ENCODE assay signal across 1 cellular context in the genomic region with DNA sequence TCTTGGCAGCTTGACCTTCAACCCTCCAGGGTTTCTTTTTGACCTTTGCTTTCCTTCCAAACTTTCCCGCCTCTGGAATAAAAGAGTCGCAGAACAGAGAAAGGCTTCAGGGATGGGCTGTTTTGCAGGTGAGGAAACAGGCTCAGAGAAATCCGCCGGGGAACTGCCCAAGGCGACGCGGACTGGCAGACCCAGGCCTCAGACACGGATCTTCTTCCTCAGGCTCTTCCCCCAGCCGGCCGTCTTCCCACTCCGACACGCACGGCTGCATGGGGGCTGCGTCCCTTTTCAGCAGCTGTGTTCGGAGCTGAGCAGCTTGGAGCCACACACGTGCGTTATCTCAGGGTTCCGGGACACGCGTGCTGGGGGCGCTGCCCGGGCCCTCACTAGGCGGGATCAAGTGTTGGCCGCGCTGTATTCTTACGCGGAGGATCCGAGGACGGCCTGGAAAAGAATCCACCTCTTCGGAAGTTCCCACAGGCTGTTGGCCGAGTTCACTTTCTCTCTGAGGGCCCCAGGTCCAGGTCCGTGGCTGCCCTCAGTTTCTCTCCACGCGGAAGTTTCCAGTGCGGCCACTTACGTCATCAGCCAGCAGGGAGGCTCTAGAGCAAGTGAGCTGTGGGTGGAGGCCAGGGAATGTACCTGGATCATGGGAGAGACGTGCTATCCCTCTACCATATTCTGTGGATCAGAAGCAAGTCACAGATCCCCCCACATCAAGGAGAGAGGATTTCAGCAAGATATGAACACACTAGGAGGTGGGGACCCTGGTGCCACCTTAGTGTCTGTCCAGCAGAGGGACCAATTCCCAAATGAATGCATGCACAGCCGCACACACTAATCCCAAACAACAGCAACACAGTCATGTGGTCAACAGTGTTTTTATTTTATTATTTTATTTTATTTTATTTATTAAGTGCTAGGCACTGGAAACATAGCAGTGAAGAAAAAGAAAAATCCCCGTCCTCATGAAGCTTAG.
TF ChIP-seq lines count a peak whose summit lies in the region.

No MANE protein-coding gene starts in this region.

TF ChIP-seq in GM23338, 12 proteins besides CTCF, POLR2A, EP300 and RAD21 (continued from another document):
- TF ChIP-seq, protein P1, sequence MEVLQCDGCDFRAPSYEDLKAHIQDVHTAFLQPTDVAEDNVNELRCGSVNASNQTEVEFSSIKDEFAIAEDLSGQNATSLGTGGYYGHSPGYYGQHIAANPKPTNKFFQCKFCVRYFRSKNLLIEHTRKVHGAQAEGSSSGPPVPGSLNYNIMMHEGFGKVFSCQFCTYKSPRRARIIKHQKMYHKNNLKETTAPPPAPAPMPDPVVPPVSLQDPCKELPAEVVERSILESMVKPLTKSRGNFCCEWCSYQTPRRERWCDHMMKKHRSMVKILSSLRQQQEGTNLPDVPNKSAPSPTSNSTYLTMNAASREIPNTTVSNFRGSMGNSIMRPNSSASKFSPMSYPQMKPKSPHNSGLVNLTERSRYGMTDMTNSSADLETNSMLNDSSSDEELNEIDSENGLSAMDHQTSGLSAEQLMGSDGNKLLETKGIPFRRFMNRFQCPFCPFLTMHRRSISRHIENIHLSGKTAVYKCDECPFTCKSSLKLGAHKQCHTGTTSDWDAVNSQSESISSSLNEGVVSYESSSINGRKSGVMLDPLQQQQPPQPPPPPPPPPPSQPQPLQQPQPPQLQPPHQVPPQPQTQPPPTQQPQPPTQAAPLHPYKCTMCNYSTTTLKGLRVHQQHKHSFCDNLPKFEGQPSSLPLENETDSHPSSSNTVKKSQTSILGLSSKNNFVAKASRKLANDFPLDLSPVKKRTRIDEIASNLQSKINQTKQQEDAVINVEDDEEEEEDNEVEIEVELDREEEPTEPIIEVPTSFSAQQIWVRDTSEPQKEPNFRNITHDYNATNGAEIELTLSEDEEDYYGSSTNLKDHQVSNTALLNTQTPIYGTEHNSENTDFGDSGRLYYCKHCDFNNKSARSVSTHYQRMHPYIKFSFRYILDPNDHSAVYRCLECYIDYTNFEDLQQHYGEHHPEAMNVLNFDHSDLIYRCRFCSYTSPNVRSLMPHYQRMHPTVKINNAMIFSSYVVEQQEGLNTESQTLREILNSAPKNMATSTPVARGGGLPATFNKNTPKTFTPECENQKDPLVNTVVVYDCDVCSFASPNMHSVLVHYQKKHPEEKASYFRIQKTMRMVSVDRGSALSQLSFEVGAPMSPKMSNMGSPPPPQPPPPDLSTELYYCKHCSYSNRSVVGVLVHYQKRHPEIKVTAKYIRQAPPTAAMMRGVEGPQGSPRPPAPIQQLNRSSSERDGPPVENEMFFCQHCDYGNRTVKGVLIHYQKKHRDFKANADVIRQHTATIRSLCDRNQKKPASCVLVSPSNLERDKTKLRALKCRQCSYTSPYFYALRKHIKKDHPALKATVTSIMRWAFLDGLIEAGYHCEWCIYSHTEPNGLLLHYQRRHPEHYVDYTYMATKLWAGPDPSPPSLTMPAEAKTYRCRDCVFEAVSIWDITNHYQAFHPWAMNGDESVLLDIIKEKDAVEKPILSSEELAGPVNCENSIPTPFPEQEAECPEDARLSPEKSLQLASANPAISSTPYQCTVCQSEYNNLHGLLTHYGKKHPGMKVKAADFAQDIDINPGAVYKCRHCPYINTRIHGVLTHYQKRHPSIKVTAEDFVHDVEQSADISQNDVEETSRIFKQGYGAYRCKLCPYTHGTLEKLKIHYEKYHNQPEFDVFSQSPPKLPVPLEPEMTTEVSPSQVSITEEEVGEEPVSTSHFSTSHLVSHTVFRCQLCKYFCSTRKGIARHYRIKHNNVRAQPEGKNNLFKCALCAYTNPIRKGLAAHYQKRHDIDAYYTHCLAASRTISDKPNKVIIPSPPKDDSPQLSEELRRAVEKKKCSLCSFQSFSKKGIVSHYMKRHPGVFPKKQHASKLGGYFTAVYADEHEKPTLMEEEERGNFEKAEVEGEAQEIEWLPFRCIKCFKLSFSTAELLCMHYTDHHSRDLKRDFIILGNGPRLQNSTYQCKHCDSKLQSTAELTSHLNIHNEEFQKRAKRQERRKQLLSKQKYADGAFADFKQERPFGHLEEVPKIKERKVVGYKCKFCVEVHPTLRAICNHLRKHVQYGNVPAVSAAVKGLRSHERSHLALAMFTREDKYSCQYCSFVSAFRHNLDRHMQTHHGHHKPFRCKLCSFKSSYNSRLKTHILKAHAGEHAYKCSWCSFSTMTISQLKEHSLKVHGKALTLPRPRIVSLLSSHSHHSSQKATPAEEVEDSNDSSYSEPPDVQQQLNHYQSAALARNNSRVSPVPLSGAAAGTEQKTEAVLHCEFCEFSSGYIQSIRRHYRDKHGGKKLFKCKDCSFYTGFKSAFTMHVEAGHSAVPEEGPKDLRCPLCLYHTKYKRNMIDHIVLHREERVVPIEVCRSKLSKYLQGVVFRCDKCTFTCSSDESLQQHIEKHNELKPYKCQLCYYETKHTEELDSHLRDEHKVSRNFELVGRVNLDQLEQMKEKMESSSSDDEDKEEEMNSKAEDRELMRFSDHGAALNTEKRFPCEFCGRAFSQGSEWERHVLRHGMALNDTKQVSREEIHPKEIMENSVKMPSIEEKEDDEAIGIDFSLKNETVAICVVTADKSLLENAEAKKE (CRISPR knock-in tag; IDR thresholded peaks at IDR 0.05) = no peak
